8 cellular contexts compared by ENCODE assay signal in the genomic region with DNA sequence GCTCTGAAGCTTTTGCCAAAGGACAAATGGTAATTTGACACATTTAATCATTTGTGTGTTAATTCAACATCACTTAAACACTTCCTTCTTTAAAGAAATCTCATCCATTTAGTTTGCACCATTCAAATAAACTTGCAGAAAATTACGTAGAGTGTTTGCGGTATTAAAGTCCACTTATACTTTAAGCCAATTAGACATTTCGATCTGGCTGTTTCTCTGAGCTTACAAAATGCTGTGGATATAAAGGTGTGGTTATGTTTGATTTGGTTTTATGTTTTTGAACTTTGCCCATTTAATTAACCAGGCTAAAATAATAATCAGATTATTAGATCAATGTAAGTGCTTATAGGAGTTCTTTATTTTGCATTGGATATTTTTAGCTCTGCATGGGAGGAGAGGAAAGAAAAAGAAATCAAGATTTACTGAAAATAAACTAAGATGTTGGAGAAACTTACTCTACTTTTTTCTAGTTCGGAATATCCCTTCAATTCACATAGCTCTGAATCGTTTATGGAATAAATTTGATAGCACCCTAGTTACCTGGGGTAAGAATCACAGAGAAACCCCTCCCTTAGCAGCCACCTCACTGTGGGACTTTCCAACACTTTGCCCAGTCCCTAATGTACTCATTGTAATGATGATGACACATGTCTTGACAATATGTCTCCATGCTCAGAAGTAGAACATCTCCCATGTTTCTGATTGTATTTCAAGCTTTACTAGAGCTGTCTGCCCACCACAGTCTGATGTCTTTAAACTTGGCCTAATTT.
A peak's percentile ranks its signal among the peaks of the same experiment; 100 is the strongest.
DNase-seq lines count a peak whose midpoint lies in the region; ATAC-seq lines count a peak whose summit lies in the region.

No MANE protein-coding gene starts in this region.

- peaks cover 47% of the 10 kb centered on the region for H3K4me1 Mint-ChIP-seq in activated CD4-positive, alpha-beta memory T cell treated with anti-CD3 and anti-CD28 coated beads, Interleukin-2, amount 10 ng/mL, durations not matched to agents 7 days and 5 days

- no peaks in the 10 kb centered on the region for H3K9me3 ChIP-seq in SJCRH30 (replicated peaks)

- H3K36me3 ChIP-seq in SJCRH30 = no peaks in the 10 kb centered on the region

- H3K9me3 Mint-ChIP-seq in activated CD4-positive, alpha-beta memory T cell treated with anti-CD3 and anti-CD28 coated beads, Interleukin-2, amount 10 ng/mL, durations not matched to agents 7 days and 5 days = peaks cover 2% of the 10 kb centered on the region

- H3K27me3 Mint-ChIP-seq in activated CD4-positive, alpha-beta memory T cell treated with anti-CD3 and anti-CD28 coated beads, Interleukin-2, amount 10 ng/mL, durations not matched to agents 7 days and 5 days = no peaks in the 10 kb centered on the region

- peak; percentile 7 to 46 for DNase-seq in activated CD8-positive, alpha-beta memory T cell treated with anti-CD3 and anti-CD28 coated beads for 4 hours (ENCODE audit: low read depth in 2 of 2)
- DNase-seq in activated CD8-positive, alpha-beta memory T cell treated with anti-CD3 and anti-CD28 coated beads, Interleukin-2, amount 50 U/mL, for 48 hours = no peak
- DNase-seq in activated CD4-positive, alpha-beta memory T cell treated with anti-CD3 and anti-CD28 coated beads, Interleukin-2, amount 10 ng/mL, durations not matched to agents 7 days and 5 days = peak; percentile 20
- DNase-seq in kidney tubule cell (ENCODE audit: low spot score) = peak; percentile 16
- DNase-seq in stimulated activated naive CD8-positive, alpha-beta T cell treated with anti-CD3 and anti-CD28 coated beads, Interleukin-15, Interleukin-2, amounts not matched to agents 100 U/mL and 50 U/mL, for 24 hours = peak; percentile 37
- DNase-seq in retina = no peak
- DNase-seq in SJCRH30 = no peak

- peaks cover 24% of the 10 kb centered on the region for H3K36me3 Mint-ChIP-seq in activated CD4-positive, alpha-beta memory T cell treated with anti-CD3 and anti-CD28 coated beads, Interleukin-2, amount 10 ng/mL, durations not matched to agents 7 days and 5 days (ENCODE audit: low read depth)

- H3K27me3 ChIP-seq in SJCRH30 = no peaks in the 10 kb centered on the region

- POLR2A ChIA-PET in activated CD4-positive, alpha-beta memory T cell treated with anti-CD3 and anti-CD28 coated beads, Interleukin-2, amount 10 ng/mL, durations not matched to agents 7 days and 5 days (lab: Charles Lee) = interaction anchor here (0.7 to 7.1 kb wide), 10 partner anchors 8 to 486 kb away, joined by 3 to 95 read pairs (median 4); partner anchors contain the start of gene BTG1

- H3K4me1 ChIP-seq in SJCRH30 = no peaks in the 10 kb centered on the region; the same call in none of the 2 replicates

- no peak overlapping the region for H3K4me3 ChIP-seq in SJCRH30

- peak; percentile 71 for ATAC-seq in stimulated activated naive CD8-positive, alpha-beta T cell treated with anti-CD3 and anti-CD28 coated beads, Interleukin-15, Interleukin-2, amounts not matched to agents 100 U/mL and 50 U/mL, for 24 hours
- ATAC-seq in HG02852 (IDR thresholded peaks at IDR 0.05; ENCODE audit: unreplicated experiment) = no peak

- peak overlapping the region; percentile 37 for H3K4me3 Mint-ChIP-seq in activated CD4-positive, alpha-beta memory T cell treated with anti-CD3 and anti-CD28 coated beads, Interleukin-2, amount 10 ng/mL, durations not matched to agents 7 days and 5 days

- H3K27ac Mint-ChIP-seq in activated CD4-positive, alpha-beta memory T cell treated with anti-CD3 and anti-CD28 coated beads, Interleukin-2, amount 10 ng/mL, durations not matched to agents 7 days and 5 days = peak overlapping the region; percentile 91

- no peak overlapping the region for H3K27ac ChIP-seq in SJCRH30

- CTCF ChIA-PET in activated CD4-positive, alpha-beta memory T cell treated with anti-CD3 and anti-CD28 coated beads, Interleukin-2, amount 10 ng/mL, durations not matched to agents 7 days and 5 days (lab: Charles Lee) = interaction anchor here (1.8 to 2.9 kb wide), 2 partner anchors 66 to 267 kb away, joined by 4 to 15 read pairs; partner anchors contain the start of gene BTG1

Comparison
In these comparisons a context has a peak if more than half of its experiments do, and no peak if none do; other contexts are left out.
1. DNase-seq: peak in activated CD8-positive, alpha-beta memory T cell treated with anti-CD3 and anti-CD28 coated beads for 4 hours (2 of 2), activated CD4-positive, alpha-beta memory T cell treated with anti-CD3 and anti-CD28 coated beads, Interleukin-2, amount 10 ng/mL, durations not matched to agents 7 days and 5 days (single experiment), kidney tubule cell (single experiment) and stimulated activated naive CD8-positive, alpha-beta T cell treated with anti-CD3 and anti-CD28 coated beads, Interleukin-15, Interleukin-2, amounts not matched to agents 100 U/mL and 50 U/mL, for 24 hours (single experiment); none in activated CD8-positive, alpha-beta memory T cell treated with anti-CD3 and anti-CD28 coated beads, Interleukin-2, amount 50 U/mL, for 48 hours (single experiment), retina (single experiment) and SJCRH30 (0 of 2).